In the genomic region with DNA sequence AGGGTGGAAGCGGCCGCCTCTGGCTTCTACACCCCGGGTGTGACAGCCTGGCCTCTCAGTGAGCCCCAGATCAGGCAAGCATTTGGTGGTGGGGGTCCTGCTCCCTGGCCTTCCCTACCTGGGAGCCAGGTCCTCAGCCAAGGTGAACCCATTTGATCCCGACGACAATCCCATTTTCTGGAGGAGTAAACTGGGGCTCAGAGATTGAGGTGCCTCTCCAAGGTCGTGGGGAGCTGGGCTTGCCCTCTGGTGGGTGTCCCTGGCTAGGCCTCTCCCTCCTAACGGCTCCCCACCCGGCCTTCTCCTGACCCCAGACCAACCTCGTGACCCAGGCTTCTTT, we compare ENCODE assay signal across 1 cellular context.
A peak's percentile ranks its signal among the peaks of the same experiment; 100 is the strongest.
TF ChIP-seq lines count a peak whose summit lies in the region.

No MANE protein-coding gene starts in this region.

TF ChIP-seq in HepG2, 621 proteins besides CTCF, POLR2A, EP300 and RAD21:
- 0 out of 2 replicates have a peak, but pooled peaks have one; percentile 10 for TF ChIP-seq ZNF83 (CRISPR knock-in tag; IDR thresholded peaks at IDR 0.05; ENCODE audit: borderline replicate concordance)
- TF ChIP-seq AGO1 (IDR thresholded peaks at IDR 0.05; ENCODE audit: low read depth, low read length, poor library complexity, severe bottlenecking), result no peak
- TF ChIP-seq, protein P1, sequence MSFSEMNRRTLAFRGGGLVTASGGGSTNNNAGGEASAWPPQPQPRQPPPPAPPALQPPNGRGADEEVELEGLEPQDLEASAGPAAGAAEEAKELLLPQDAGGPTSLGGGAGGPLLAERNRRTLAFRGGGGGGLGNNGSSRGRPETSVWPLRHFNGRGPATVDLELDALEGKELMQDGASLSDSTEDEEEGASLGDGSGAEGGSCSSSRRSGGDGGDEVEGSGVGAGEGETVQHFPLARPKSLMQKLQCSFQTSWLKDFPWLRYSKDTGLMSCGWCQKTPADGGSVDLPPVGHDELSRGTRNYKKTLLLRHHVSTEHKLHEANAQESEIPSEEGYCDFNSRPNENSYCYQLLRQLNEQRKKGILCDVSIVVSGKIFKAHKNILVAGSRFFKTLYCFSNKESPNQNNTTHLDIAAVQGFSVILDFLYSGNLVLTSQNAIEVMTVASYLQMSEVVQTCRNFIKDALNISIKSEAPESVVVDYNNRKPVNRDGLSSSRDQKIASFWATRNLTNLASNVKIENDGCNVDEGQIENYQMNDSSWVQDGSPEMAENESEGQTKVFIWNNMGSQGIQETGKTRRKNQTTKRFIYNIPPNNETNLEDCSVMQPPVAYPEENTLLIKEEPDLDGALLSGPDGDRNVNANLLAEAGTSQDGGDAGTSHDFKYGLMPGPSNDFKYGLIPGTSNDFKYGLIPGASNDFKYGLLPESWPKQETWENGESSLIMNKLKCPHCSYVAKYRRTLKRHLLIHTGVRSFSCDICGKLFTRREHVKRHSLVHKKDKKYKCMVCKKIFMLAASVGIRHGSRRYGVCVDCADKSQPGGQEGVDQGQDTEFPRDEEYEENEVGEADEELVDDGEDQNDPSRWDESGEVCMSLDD (CRISPR knock-in tag; IDR thresholded peaks at IDR 0.05; ENCODE audit: borderline replicate concordance), result 0 out of 2 replicates have a peak, but pooled peaks have one; percentile 7
- TF ChIP-seq, protein P2, sequence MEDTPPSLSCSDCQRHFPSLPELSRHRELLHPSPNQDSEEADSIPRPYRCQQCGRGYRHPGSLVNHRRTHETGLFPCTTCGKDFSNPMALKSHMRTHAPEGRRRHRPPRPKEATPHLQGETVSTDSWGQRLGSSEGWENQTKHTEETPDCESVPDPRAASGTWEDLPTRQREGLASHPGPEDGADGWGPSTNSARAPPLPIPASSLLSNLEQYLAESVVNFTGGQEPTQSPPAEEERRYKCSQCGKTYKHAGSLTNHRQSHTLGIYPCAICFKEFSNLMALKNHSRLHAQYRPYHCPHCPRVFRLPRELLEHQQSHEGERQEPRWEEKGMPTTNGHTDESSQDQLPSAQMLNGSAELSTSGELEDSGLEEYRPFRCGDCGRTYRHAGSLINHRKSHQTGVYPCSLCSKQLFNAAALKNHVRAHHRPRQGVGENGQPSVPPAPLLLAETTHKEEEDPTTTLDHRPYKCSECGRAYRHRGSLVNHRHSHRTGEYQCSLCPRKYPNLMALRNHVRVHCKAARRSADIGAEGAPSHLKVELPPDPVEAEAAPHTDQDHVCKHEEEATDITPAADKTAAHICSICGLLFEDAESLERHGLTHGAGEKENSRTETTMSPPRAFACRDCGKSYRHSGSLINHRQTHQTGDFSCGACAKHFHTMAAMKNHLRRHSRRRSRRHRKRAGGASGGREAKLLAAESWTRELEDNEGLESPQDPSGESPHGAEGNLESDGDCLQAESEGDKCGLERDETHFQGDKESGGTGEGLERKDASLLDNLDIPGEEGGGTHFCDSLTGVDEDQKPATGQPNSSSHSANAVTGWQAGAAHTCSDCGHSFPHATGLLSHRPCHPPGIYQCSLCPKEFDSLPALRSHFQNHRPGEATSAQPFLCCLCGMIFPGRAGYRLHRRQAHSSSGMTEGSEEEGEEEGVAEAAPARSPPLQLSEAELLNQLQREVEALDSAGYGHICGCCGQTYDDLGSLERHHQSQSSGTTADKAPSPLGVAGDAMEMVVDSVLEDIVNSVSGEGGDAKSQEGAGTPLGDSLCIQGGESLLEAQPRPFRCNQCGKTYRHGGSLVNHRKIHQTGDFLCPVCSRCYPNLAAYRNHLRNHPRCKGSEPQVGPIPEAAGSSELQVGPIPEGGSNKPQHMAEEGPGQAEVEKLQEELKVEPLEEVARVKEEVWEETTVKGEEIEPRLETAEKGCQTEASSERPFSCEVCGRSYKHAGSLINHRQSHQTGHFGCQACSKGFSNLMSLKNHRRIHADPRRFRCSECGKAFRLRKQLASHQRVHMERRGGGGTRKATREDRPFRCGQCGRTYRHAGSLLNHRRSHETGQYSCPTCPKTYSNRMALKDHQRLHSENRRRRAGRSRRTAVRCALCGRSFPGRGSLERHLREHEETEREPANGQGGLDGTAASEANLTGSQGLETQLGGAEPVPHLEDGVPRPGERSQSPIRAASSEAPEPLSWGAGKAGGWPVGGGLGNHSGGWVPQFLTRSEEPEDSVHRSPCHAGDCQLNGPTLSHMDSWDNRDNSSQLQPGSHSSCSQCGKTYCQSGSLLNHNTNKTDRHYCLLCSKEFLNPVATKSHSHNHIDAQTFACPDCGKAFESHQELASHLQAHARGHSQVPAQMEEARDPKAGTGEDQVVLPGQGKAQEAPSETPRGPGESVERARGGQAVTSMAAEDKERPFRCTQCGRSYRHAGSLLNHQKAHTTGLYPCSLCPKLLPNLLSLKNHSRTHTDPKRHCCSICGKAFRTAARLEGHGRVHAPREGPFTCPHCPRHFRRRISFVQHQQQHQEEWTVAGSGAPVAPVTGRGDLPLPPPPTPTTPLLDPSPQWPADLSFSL (CRISPR knock-in tag; IDR thresholded peaks at IDR 0.05), result no peak
- TF ChIP-seq KDM1A (CRISPR knock-in tag; IDR thresholded peaks at IDR 0.05), result 0 out of 2 replicates have a peak, but pooled peaks have one; percentile 12
- peak; percentile 95 for TF ChIP-seq ZNF629 (CRISPR knock-in tag; conservative IDR thresholded peaks at IDR 0.05)
- TF ChIP-seq CENPX (CRISPR knock-in tag; IDR thresholded peaks at IDR 0.05), result no peak
- TF ChIP-seq ZMYM3 (CRISPR knock-in tag; IDR thresholded peaks at IDR 0.05), result peak; percentile 89
- no peak for TF ChIP-seq FOXA1 (IDR thresholded peaks at IDR 0.05)
- no peak for TF ChIP-seq FOXA1 (CRISPR knock-in tag; IDR thresholded peaks at IDR 0.05)
- peak; percentile 48; the same call in 1 of the 2 replicates for TF ChIP-seq ADNP (CRISPR knock-in tag; IDR thresholded peaks at IDR 0.05)
- TF ChIP-seq, protein P3, sequence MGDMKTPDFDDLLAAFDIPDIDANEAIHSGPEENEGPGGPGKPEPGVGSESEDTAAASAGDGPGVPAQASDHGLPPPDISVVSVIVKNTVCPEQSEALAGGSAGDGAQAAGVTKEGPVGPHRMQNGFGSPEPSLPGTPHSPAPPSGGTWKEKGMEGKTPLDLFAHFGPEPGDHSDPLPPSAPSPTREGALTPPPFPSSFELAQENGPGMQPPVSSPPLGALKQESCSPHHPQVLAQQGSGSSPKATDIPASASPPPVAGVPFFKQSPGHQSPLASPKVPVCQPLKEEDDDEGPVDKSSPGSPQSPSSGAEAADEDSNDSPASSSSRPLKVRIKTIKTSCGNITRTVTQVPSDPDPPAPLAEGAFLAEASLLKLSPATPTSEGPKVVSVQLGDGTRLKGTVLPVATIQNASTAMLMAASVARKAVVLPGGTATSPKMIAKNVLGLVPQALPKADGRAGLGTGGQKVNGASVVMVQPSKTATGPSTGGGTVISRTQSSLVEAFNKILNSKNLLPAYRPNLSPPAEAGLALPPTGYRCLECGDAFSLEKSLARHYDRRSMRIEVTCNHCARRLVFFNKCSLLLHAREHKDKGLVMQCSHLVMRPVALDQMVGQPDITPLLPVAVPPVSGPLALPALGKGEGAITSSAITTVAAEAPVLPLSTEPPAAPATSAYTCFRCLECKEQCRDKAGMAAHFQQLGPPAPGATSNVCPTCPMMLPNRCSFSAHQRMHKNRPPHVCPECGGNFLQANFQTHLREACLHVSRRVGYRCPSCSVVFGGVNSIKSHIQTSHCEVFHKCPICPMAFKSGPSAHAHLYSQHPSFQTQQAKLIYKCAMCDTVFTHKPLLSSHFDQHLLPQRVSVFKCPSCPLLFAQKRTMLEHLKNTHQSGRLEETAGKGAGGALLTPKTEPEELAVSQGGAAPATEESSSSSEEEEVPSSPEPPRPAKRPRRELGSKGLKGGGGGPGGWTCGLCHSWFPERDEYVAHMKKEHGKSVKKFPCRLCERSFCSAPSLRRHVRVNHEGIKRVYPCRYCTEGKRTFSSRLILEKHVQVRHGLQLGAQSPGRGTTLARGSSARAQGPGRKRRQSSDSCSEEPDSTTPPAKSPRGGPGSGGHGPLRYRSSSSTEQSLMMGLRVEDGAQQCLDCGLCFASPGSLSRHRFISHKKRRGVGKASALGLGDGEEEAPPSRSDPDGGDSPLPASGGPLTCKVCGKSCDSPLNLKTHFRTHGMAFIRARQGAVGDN (CRISPR knock-in tag; IDR thresholded peaks at IDR 0.05), result 0 out of 2 replicates have a peak, but pooled peaks have one; percentile 2
- TF ChIP-seq, protein P4, sequence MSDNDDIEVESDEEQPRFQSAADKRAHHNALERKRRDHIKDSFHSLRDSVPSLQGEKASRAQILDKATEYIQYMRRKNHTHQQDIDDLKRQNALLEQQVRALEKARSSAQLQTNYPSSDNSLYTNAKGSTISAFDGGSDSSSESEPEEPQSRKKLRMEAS (IDR thresholded peaks at IDR 0.05), result 0 out of 2 replicates have a peak, but pooled peaks have one; percentile 4
- TF ChIP-seq ZNF260 (CRISPR knock-in tag; IDR thresholded peaks at IDR 0.05; ENCODE audit: borderline replicate concordance, low read depth), result no peak
- TF ChIP-seq, protein P5, sequence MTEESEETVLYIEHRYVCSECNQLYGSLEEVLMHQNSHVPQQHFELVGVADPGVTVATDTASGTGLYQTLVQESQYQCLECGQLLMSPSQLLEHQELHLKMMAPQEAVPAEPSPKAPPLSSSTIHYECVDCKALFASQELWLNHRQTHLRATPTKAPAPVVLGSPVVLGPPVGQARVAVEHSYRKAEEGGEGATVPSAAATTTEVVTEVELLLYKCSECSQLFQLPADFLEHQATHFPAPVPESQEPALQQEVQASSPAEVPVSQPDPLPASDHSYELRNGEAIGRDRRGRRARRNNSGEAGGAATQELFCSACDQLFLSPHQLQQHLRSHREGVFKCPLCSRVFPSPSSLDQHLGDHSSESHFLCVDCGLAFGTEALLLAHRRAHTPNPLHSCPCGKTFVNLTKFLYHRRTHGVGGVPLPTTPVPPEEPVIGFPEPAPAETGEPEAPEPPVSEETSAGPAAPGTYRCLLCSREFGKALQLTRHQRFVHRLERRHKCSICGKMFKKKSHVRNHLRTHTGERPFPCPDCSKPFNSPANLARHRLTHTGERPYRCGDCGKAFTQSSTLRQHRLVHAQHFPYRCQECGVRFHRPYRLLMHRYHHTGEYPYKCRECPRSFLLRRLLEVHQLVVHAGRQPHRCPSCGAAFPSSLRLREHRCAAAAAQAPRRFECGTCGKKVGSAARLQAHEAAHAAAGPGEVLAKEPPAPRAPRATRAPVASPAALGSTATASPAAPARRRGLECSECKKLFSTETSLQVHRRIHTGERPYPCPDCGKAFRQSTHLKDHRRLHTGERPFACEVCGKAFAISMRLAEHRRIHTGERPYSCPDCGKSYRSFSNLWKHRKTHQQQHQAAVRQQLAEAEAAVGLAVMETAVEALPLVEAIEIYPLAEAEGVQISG (CRISPR knock-in tag; IDR thresholded peaks at IDR 0.05), result peak; percentile 1; the same call in 1 of the 2 replicates
TF ChIP-seq in HepG2: peak in this region for 9.
